18 cellular contexts compared by ENCODE assay signal in the genomic region with DNA sequence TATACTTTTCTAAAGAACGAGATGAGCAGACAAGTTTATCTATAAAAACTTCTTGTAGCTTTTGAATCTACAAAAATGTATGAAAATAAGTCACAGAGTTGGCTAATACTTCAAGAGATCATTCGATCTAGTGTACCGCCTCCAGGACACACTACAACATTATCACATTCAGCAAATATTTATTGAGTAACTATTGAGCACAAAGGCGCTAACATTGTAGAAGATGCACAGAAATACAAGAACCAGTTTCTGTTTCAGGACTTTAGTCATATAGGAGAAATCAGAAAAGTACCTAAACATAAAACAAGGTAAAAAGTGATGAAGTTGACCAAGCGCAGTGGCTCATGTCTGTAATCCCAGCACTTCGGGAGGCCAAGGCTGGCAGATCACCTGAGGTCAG. TPM values are rescaled to one million over a fixed set of nuclear protein-coding genes. Genes with fewer than 3 reads are reported as not detected.
A peak's percentile ranks its signal among the peaks of the same experiment; 100 is the strongest.
DNase-seq lines count a peak whose midpoint lies in the region; ATAC-seq and TF ChIP-seq lines count a peak whose summit lies in the region.
"Had no signal": no experiment of that assay in that cellular context is flagged by ENCODE, and none has a peak within 500 bp of the region (broad histone marks: within the 10 kb centered on the region; RNA-seq: fewer than 3 reads in every experiment).

No MANE protein-coding gene starts in this region.

- H3K4me3 Mint-ChIP-seq in activated CD4-positive, alpha-beta T cell treated with anti-CD3 and anti-CD28 coated beads, Interleukin-2, amount 10 ng/mL, durations not matched to agents 7 days and 5 days: no peak overlapping the region
- no peak overlapping the region for H3K4me3 Mint-ChIP-seq in dendritic cell treated with granulocyte-macrophage colony-stimulating factor and Interleukin-4, amounts not matched to agents 40 ng/mL and 50 ng/mL, for 4 days
- H3K4me3 Mint-ChIP-seq in nephron: no peak overlapping the region
- H3K4me3 Mint-ChIP-seq: activated naive CD8-positive, alpha-beta T cell treated with anti-CD3 and anti-CD28 coated beads, Interleukin-2, amount 10 ng/mL, durations not matched to agents 7 days and 5 days had no signal

- no peaks in the 10 kb centered on the region for H3K9me3 ChIP-seq in GM23248 (ENCODE audit: low read depth)
- H3K9me3 ChIP-seq: A549 had no signal

- H3K4me2 ChIP-seq in GM23248 (ENCODE audit: unreplicated experiment): no peak overlapping the region
- H3K4me2 ChIP-seq: A549 had no signal

- no peaks in the 10 kb centered on the region for H3K9me3 Mint-ChIP-seq in activated CD4-positive, alpha-beta T cell treated with anti-CD3 and anti-CD28 coated beads, Interleukin-2, amount 10 ng/mL, durations not matched to agents 7 days and 5 days
- no peaks in the 10 kb centered on the region for H3K9me3 Mint-ChIP-seq in dendritic cell treated with granulocyte-macrophage colony-stimulating factor and Interleukin-4, amounts not matched to agents 40 ng/mL and 50 ng/mL, for 4 days
- no peaks in the 10 kb centered on the region for H3K9me3 Mint-ChIP-seq in nephron
- H3K9me3 Mint-ChIP-seq: activated naive CD8-positive, alpha-beta T cell treated with anti-CD3 and anti-CD28 coated beads, Interleukin-2, amount 10 ng/mL, durations not matched to agents 7 days and 5 days had no signal

- H3K4me1 Mint-ChIP-seq in activated CD4-positive, alpha-beta T cell treated with anti-CD3 and anti-CD28 coated beads, Interleukin-2, amount 10 ng/mL, durations not matched to agents 7 days and 5 days: peaks cover 37% of the 10 kb centered on the region
- peaks cover 79% of the 10 kb centered on the region for H3K4me1 Mint-ChIP-seq in dendritic cell treated with granulocyte-macrophage colony-stimulating factor and Interleukin-4, amounts not matched to agents 40 ng/mL and 50 ng/mL, for 4 days (ENCODE audit: low read depth)
- H3K4me1 Mint-ChIP-seq in nephron: peaks cover 46% of the 10 kb centered on the region

- H3K27ac ChIP-seq in GM23248: no peak overlapping the region
- H3K27ac ChIP-seq: A549, VCaP had no signal

- peaks cover 7% of the 10 kb centered on the region for H3K36me3 ChIP-seq in GM23248 (ENCODE audit: low read depth)

- no peak overlapping the region for H3K9ac ChIP-seq in GM23248

- WGBS in GM23248 (ENCODE audit: low coverage in 1 of 2, low lambda C conversion rate in 2 of 2, missing lambda C conversion rate in 2 of 2), 2 experiments: 78 to 83% methylated on average over 6 of the region's 6 CpGs

- peak overlapping the region; percentile 10 for H3K27ac Mint-ChIP-seq in activated CD4-positive, alpha-beta T cell treated with anti-CD3 and anti-CD28 coated beads, Interleukin-2, amount 10 ng/mL, durations not matched to agents 7 days and 5 days
- peak overlapping the region; percentile 60 for H3K27ac Mint-ChIP-seq in dendritic cell treated with granulocyte-macrophage colony-stimulating factor and Interleukin-4, amounts not matched to agents 40 ng/mL and 50 ng/mL, for 4 days
- peak overlapping the region in 2 of 3 experiments; percentile 21 to 56 for H3K27ac Mint-ChIP-seq in nephron
- H3K27ac Mint-ChIP-seq: activated naive CD8-positive, alpha-beta T cell treated with anti-CD3 and anti-CD28 coated beads, Interleukin-2, amount 10 ng/mL, durations not matched to agents 7 days and 5 days had no signal

- CTCF ChIA-PET in activated CD4-positive, alpha-beta T cell treated with anti-CD3 and anti-CD28 coated beads, Interleukin-2, amount 10 ng/mL, durations not matched to agents 7 days and 5 days (lab: Charles Lee): interaction anchor here (0.6 to 2.6 kb wide), 3 partner anchors 13 to 208 kb away, joined by 3 to 7 read pairs (median 3); no protein-coding TSS in a partner anchor

- in situ Hi-C loops in GM23248 (cut with MboI) (no loop called here), KBM-7 (cut with MboI; ENCODE audit: low pct_unique_long_range_greater_than_20kb, low sequenced_read_pairs) (no loop called here)

- H3K79me2 ChIP-seq in GM23248 (ENCODE audit: insufficient read depth): peaks cover 100% of the 10 kb centered on the region

- H4K20me1 ChIP-seq in GM23248 (ENCODE audit: insufficient read depth): peaks cover 40% of the 10 kb centered on the region

- no peaks in the 10 kb centered on the region for H3K27me3 ChIP-seq in GM23248 (replicated peaks; ENCODE audit: insufficient read depth)

- peaks cover 44% of the 10 kb centered on the region for H3K36me3 Mint-ChIP-seq in activated CD4-positive, alpha-beta T cell treated with anti-CD3 and anti-CD28 coated beads, Interleukin-2, amount 10 ng/mL, durations not matched to agents 7 days and 5 days (ENCODE audit: low read depth)
- H3K36me3 Mint-ChIP-seq in dendritic cell treated with granulocyte-macrophage colony-stimulating factor and Interleukin-4, amounts not matched to agents 40 ng/mL and 50 ng/mL, for 4 days (ENCODE audit: low read depth): peaks cover 64% of the 10 kb centered on the region
- peaks cover 52% of the 10 kb centered on the region for H3K36me3 Mint-ChIP-seq in nephron (ENCODE audit: low read depth)

- intact Hi-C loops in dendritic cell treated with granulocyte-macrophage colony-stimulating factor and Interleukin-4, amounts not matched to agents 40 ng/mL and 50 ng/mL, for 4 days (cut with micrococcal nuclease): no loop called here

- no peak for DNase-seq in activated CD4-positive, alpha-beta T cell treated with anti-CD3 and anti-CD28 coated beads, Interleukin-2, amount 10 ng/mL, durations not matched to agents 7 days and 5 days
- DNase-seq in activated CD4-positive, alpha-beta T cell treated with anti-CD3 and anti-CD28 coated beads, Interleukin-2, amount 50 U/mL, for 1 hour: no peak
- peak; percentile 15 for DNase-seq in GM23248
- no peak for DNase-seq in superior temporal gyrus (ENCODE audit: extremely low spot score)
- DNase-seq in KBM-7: no peak
- DNase-seq: activated naive CD8-positive, alpha-beta T cell treated with anti-CD3 and anti-CD28 coated beads, Interleukin-2, amount 10 ng/mL, durations not matched to agents 7 days and 5 days; dermis blood vessel endothelial cell; EL; NCI-H1105; occipital lobe; retina; stimulated activated CD4-positive, alpha-beta T cell treated with anti-CD3 and anti-CD28 coated beads, Interleukin-4, amount 100 ng/mL, for 4 hours; substantia nigra had no signal

- ATAC-seq in HG02763 (IDR thresholded peaks at IDR 0.05; ENCODE audit: unreplicated experiment): no peak
- ATAC-seq: A549 had no signal

- no peak for TF ChIP-seq CTCF in nephron (IDR thresholded peaks at IDR 0.05; ENCODE audit: unreplicated experiment in 3 of 3)

- H3F3A ChIP-seq in GM23248 (ENCODE audit: insufficient read depth): peaks cover 11% of the 10 kb centered on the region; the same call in 1 of the 2 replicates

- POLR2A ChIA-PET in activated CD4-positive, alpha-beta T cell treated with anti-CD3 and anti-CD28 coated beads, Interleukin-2, amount 10 ng/mL, durations not matched to agents 7 days and 5 days (lab: Charles Lee): no interaction called here

- H3K4me1 ChIP-seq in GM23248 (ENCODE audit: insufficient read depth): no peaks in the 10 kb centered on the region; the same call in 1 of the 2 replicates

- H3K4me3 ChIP-seq in GM23248: no peak overlapping the region
- H3K4me3 ChIP-seq: A549 had no signal

- H2AFZ ChIP-seq in GM23248: no peak overlapping the region

- no peaks in the 10 kb centered on the region for H3K27me3 Mint-ChIP-seq in activated CD4-positive, alpha-beta T cell treated with anti-CD3 and anti-CD28 coated beads, Interleukin-2, amount 10 ng/mL, durations not matched to agents 7 days and 5 days
- H3K27me3 Mint-ChIP-seq in dendritic cell treated with granulocyte-macrophage colony-stimulating factor and Interleukin-4, amounts not matched to agents 40 ng/mL and 50 ng/mL, for 4 days: no peaks in the 10 kb centered on the region
- H3K27me3 Mint-ChIP-seq in nephron (ENCODE audit: low read depth): no peaks in the 10 kb centered on the region
- H3K27me3 Mint-ChIP-seq: activated naive CD8-positive, alpha-beta T cell treated with anti-CD3 and anti-CD28 coated beads, Interleukin-2, amount 10 ng/mL, durations not matched to agents 7 days and 5 days had no signal

- no peaks in the 10 kb centered on the region for H3K9me2 ChIP-seq in GM23248 (ENCODE audit: insufficient read depth)

RNA-seq across cellular contexts. Expression of gene WASF2, which starts 20.6 kb away (rescaled TPM):
- total RNA-seq in activated CD4-positive, alpha-beta T cell treated with anti-CD3 and anti-CD28 coated beads, Interleukin-2, amount 10 ng/mL, durations not matched to agents 7 days and 5 days: 100 to 1,000 TPM; 137 to 143 TPM
- total RNA-seq in GM23248 (2014; rRNA removed; shearing (Covaris generic)): 18.6 and 19.3 TPM in 2 replicates
- polyA plus RNA-seq in GM23248 (2016; fragmentation: Nextera tagmentation; extraction: Ambion mirVana): 117 and 118 TPM in 2 replicates

Comparison
In these comparisons a context has a peak if more than half of its experiments do, and no peak if none do; other contexts are left out.
1. H3K27ac Mint-ChIP-seq: peak in every context shown above with its lines; median percentile 60 in dendritic cell treated with granulocyte-macrophage colony-stimulating factor and Interleukin-4, amounts not matched to agents 40 ng/mL and 50 ng/mL, for 4 days; 38 in nephron; 10 in activated CD4-positive, alpha-beta T cell treated with anti-CD3 and anti-CD28 coated beads, Interleukin-2, amount 10 ng/mL, durations not matched to agents 7 days and 5 days.